27 cellular contexts compared by ENCODE assay signal in the genomic region with DNA sequence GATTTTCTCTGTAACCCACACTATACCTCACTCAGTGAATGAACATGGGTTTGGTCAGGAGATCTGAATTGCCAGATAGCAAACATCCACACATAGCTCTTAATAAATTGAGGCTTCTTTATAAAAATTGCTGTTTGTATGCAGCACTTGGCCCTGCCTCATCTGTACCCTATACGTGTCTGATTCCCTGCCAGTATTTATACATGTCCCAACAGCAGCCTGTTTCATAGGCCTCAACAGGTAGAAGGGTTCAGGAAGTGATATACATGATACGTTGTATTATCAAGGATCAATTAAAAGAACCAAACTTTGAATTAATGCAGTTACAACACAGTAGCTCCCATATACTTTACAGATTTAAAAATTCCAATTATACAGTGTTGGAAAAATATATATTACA.
"Had no signal": no experiment of that assay in that cellular context is flagged by ENCODE, and none has a peak within 500 bp of the region (broad histone marks: within the 10 kb centered on the region; RNA-seq: fewer than 3 reads in every experiment).

No MANE protein-coding gene starts in this region.

- H3K27me3 ChIP-seq: breast epithelium, gastrocnemius medialis, right atrium auricular region, stomach, tibial nerve had no signal

- H2AFZ ChIP-seq: parathyroid adenoma had no signal

- H3K79me2 ChIP-seq: parathyroid adenoma had no signal

- DNase-seq: activated CD4-positive, alpha-beta T cell treated with anti-CD3 and anti-CD28 coated beads for 4 hours; activated CD4-positive, alpha-beta T cell treated with anti-CD3 and anti-CD28 coated beads, Interleukin-2, amount 50 U/mL, for 4 hours; activated CD4-positive, CD25-positive, alpha-beta regulatory T cell; activated effector memory CD4-positive, alpha-beta T cell treated with anti-CD3 and anti-CD28 coated beads, Interleukin-2, amount 50 U/mL, for 16 hours; activated naive CD4-positive, alpha-beta T cell treated with anti-CD3 and anti-CD28 coated beads, Interleukin-2, amount 10 ng/mL, durations not matched to agents 7 days and 5 days; activated naive CD8-positive, alpha-beta T cell treated with anti-CD3 and anti-CD28 coated beads, Interleukin-2, amount 10 ng/mL, durations not matched to agents 7 days and 5 days; activated T-cell treated with anti-CD3 and anti-CD28 coated beads for 4 hours; central memory CD4-positive, alpha-beta T cell; endodermal cell; gastrocnemius medialis; glutamatergic neuron; islet precursor cell; left colon; midbrain; naive thymus-derived CD8-positive, alpha-beta T cell; nucleus accumbens; stimulated activated CD4-positive, alpha-beta T cell treated with anti-CD3 and anti-CD28 coated beads, Interleukin-1b, Interleukin-23, amount 100 ng/mL, for 48 hours; stimulated activated CD4-positive, alpha-beta T cell treated with anti-CD3 and anti-CD28 coated beads, Interleukin-4, amount 100 ng/mL, for 4 hours; stimulated activated CD8-positive, alpha-beta memory T cell treated with anti-CD3 and anti-CD28 coated beads, Interleukin-4, amount 100 ng/mL, for 48 hours; stomach; T-helper 1 cell had no signal

- H3K27ac ChIP-seq: breast epithelium, gastrocnemius medialis, parathyroid adenoma, right atrium auricular region, stomach, tibial nerve had no signal

- H3K36me3 ChIP-seq: breast epithelium, gastrocnemius medialis, right atrium auricular region had no signal

- ATAC-seq: gastrocnemius medialis; left colon; naive thymus-derived CD8-positive, alpha-beta T cell; stimulated activated memory B cell treated with anti-CD40 and anti-IgM and Interleukin-4, amounts not matched to agents 10 μg/mL and 1 μg/mL and 100 μg/mL, for 72 hours had no signal

- H3K9me3 ChIP-seq: breast epithelium, gastrocnemius medialis, right atrium auricular region, stomach, tibial nerve had no signal

- H3K4me3 ChIP-seq: breast epithelium, gastrocnemius medialis, smooth muscle cell, stomach, tibial nerve had no signal

- H3K4me1 ChIP-seq: breast epithelium, gastrocnemius medialis, parathyroid adenoma, right atrium auricular region, stomach, tibial nerve had no signal

- H3K9ac ChIP-seq: parathyroid adenoma had no signal
